ENCODE assay signal across 8 cellular contexts in the genomic region with DNA sequence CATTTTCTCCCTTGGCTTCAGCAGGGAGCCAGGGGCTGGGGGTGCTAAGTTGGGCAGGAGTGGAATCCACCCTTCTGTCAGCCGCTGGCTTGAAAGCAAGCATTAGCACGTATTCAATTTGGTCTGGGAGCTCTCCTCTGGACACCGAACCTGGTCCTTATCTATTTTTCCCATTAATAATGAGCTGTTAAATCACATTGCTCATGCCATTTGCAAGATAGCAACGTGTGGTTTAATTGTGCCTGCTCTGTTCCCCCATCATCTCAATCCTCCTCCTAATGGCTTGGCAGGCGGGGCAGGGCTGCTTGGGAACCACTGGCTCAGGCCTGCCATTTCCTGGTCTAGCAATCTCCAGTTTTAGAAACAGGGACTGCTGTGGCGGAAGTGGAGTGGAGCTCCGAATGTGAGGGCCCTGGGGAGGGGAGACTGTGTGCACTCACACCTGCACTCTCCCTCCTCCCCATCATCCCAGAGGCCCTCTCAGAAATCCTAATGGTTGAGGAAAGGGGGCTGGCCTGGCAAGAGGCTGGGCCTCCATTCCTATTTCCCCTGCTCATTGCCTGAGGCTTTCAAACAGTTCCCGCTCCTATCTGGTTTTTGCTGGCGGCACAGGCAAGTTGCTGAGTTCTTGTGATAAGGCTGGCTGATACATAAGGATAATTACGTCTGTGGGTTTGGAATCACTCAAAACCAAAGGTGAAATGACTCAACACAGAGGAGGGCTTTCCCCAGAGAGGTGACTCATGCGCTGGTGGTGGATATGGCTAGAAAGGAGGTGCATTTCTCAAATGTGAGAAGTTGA.
DNase-seq lines count a peak whose midpoint lies in the region; ATAC-seq lines count a peak whose summit lies in the region.

No MANE protein-coding gene starts in this region.

- ATAC-seq in GM18498 (IDR thresholded peaks at IDR 0.05; ENCODE audit: unreplicated experiment) (peak; percentile 93), GM21737 (IDR thresholded peaks at IDR 0.05; ENCODE audit: unreplicated experiment) (peak; percentile 85)
- ATAC-seq in activated T-cell treated with anti-CD3 and anti-CD28 coated beads, Interleukin-2, amount 50 U/mL, for 72 hours (replicated peaks in 1 of 2), result peak; percentile 83 to 88

- peaks cover 2 to 3% of the 10 kb centered on the region in 2 donors for H3K9me3 Mint-ChIP-seq in activated T-cell treated with anti-CD3 and anti-CD28 coated beads, Interleukin-2, amount 50 U/mL, for 72 hours

- peak overlapping the region; percentile 8 to 57 for H3K4me3 Mint-ChIP-seq in activated T-cell treated with anti-CD3 and anti-CD28 coated beads, Interleukin-2, amount 50 U/mL, for 72 hours

- peak overlapping the region; percentile 6 for H3K27ac Mint-ChIP-seq in activated T-cell treated with anti-CD3 and anti-CD28 coated beads, Interleukin-2, amount 50 U/mL, for 72 hours

- H3K36me3 Mint-ChIP-seq in activated T-cell treated with anti-CD3 and anti-CD28 coated beads, Interleukin-2, amount 50 U/mL, for 72 hours (ENCODE audit: insufficient read depth in 2 of 2), result peaks cover 2 to 3% of the 10 kb centered on the region in 2 donors

- H3K4me1 Mint-ChIP-seq in activated T-cell treated with anti-CD3 and anti-CD28 coated beads, Interleukin-2, amount 50 U/mL, for 72 hours (ENCODE audit: low read depth), result peaks cover 41% of the 10 kb centered on the region

- H3K27me3 Mint-ChIP-seq in activated T-cell treated with anti-CD3 and anti-CD28 coated beads, Interleukin-2, amount 50 U/mL, for 72 hours (ENCODE audit: low read depth), result peaks cover 61% of the 10 kb centered on the region

- DNase-seq in HUDEP-2 (lab: John Stamatoyannopoulos, UW; ENCODE audit: unreplicated experiment in 76 of 76) (peak in 42 of 76 experiments; percentile 1 to 75 (median 25)), iris pigment epithelial cell (ENCODE audit: low read depth) (peak; percentile 97), stromal cell of bone marrow (ENCODE audit: low read depth) (peak; percentile 92), ecto neural progenitor cell (ENCODE audit: low spot score) (no peak), NCI-H2081 (lab: John Stamatoyannopoulos, UW) (no peak)
- DNase-seq in activated T-cell treated with anti-CD3 and anti-CD28 coated beads, Interleukin-2, amount 50 U/mL, for 72 hours, result peak; percentile 83 to 86

Comparison
In these comparisons a context has a peak if more than half of its experiments do, and no peak if none do; other contexts are left out.
1. DNase-seq: peak in HUDEP-2 (42 of 76), activated T-cell treated with anti-CD3 and anti-CD28 coated beads, Interleukin-2, amount 50 U/mL, for 72 hours (2 of 2), iris pigment epithelial cell (single experiment) and stromal cell of bone marrow (single experiment); none in ecto neural progenitor cell (single experiment) and NCI-H2081 (0 of 2).
2. Peak in every context shown above with its lines, with median percentiles within 50 percentile points of each other: ATAC-seq.